In genomic region chr12:105852958-105853357, GRCh38 we compare ENCODE assay signal across 23 cellular contexts.
DNase-seq lines count a peak whose midpoint lies in the region; ATAC-seq and TF ChIP-seq lines count a peak whose summit lies in the region.
"Had no signal": no experiment of that assay in that cellular context is flagged by ENCODE, and none has a peak within 500 bp of the region (broad histone marks: within the 10 kb centered on the region; RNA-seq: fewer than 3 reads in every experiment).

No MANE protein-coding gene starts in this region.

- no peak for DNase-seq in Right ventricle myocardium inferior (ENCODE audit: missing footprints)
- no peak for DNase-seq in cardiac septum (ENCODE audit: low spot score)
- DNase-seq in left ventricle myocardium inferior = peak; percentile 37
- no peak for DNase-seq in omental fat pad (ENCODE audit: low spot score)
- DNase-seq in uterus = peak; percentile 29 to 34
- no peak for DNase-seq in activated naive CD4-positive, alpha-beta T cell treated with anti-CD3 and anti-CD28 coated beads, Interleukin-2, amount 50 U/mL, for 16 hours
- no peak for DNase-seq in iPS-NIHi11 (ENCODE audit: low spot score)
- no peak for DNase-seq in SK-N-DZ (ENCODE audit: low spot score)
- DNase-seq: 8988T; activated CD4-positive, alpha-beta T cell treated with anti-CD3 and anti-CD28 coated beads for 1 hour; activated CD8-positive, alpha-beta memory T cell treated with anti-CD3 and anti-CD28 coated beads for 24 hours; activated T-cell treated with anti-CD3 and anti-CD28 coated beads, Interleukin-2, amount 50 U/mL, for 48 hours; DMS79; endodermal cell; H9; hypothalamus; islet precursor cell; KG1; NCI-H2081; NCI-H510A treated with DMSO at 0.1 percent for 48 hours; stimulated activated CD4-positive, alpha-beta T cell treated with anti-CD3 and anti-CD28 coated beads, Interleukin-4, amount 100 ng/mL, for 4 hours had no signal

- H3K36me3 ChIP-seq in left ventricle myocardium inferior (no peaks in the 10 kb centered on the region), uterus (no peaks in the 10 kb centered on the region)
- H3K36me3 ChIP-seq: vagina had no signal

- H3K4me1 ChIP-seq in left ventricle myocardium inferior (peaks cover 16% of the 10 kb centered on the region), uterus (no peaks in the 10 kb centered on the region)

- intact Hi-C loops in Right ventricle myocardium inferior (cut with DNase I) = no loop called here
- intact Hi-C loops in cardiac septum (cut with DNase I) = no loop called here
- intact Hi-C loops in left ventricle myocardium inferior (cut with micrococcal nuclease) = no loop called here
- intact Hi-C loops in uterus (cut with DNase I; ENCODE audit: low total_unique reads) = no loop called here

- ATAC-seq in Right ventricle myocardium inferior = peak; percentile 84
- ATAC-seq in omental fat pad (ENCODE audit: low FRiP score) = peak; percentile 48
- ATAC-seq: GM12878 had no signal

- TF ChIP-seq POLR2A in uterus (IDR thresholded peaks at IDR 0.05) = no peak

- H3K27me3 ChIP-seq in left ventricle myocardium inferior (ENCODE audit: low read depth) = no peaks in the 10 kb centered on the region
- no peaks in the 10 kb centered on the region for H3K27me3 ChIP-seq in uterus
- H3K27me3 ChIP-seq: vagina had no signal

- peak overlapping the region; percentile 63 for H3K27ac ChIP-seq in left ventricle myocardium inferior (replicated peaks)
- H3K27ac ChIP-seq in uterus = peak overlapping the region; percentile 39 to 40
- H3K27ac ChIP-seq: vagina had no signal

- peak overlapping the region; percentile 7 for H3K4me3 ChIP-seq in left ventricle myocardium inferior
- no peak overlapping the region for H3K4me3 ChIP-seq in uterus
- H3K4me3 ChIP-seq: GM12878 had no signal

- no peak for TF ChIP-seq CTCF in left ventricle myocardium inferior (IDR thresholded peaks at IDR 0.05; ENCODE audit: borderline replicate concordance)
- TF ChIP-seq CTCF in omental fat pad (IDR thresholded peaks at IDR 0.05) = no peak
- TF ChIP-seq CTCF in uterus (IDR thresholded peaks at IDR 0.05) = no peak

- H3K9me3 ChIP-seq in left ventricle myocardium inferior (replicated peaks) = no peaks in the 10 kb centered on the region
- H3K9me3 ChIP-seq in uterus = no peaks in the 10 kb centered on the region
- H3K9me3 ChIP-seq: vagina had no signal

Comparison
In these comparisons a context has a peak if more than half of its experiments do, and no peak if none do; other contexts are left out.
1. DNase-seq: peak in left ventricle myocardium inferior (single experiment) and uterus (2 of 2); none in Right ventricle myocardium inferior (single experiment), cardiac septum (single experiment), omental fat pad (single experiment), activated naive CD4-positive, alpha-beta T cell treated with anti-CD3 and anti-CD28 coated beads, Interleukin-2, amount 50 U/mL, for 16 hours (single experiment), iPS-NIHi11 (single experiment) and SK-N-DZ (single experiment).